ENCODE assay signal across 8 cellular contexts in genomic region chr17:48954300-48954755, GRCh38. TPM values are rescaled to one million over a fixed set of nuclear protein-coding genes. Genes with fewer than 3 reads are reported as not detected.
DNase-seq lines count a peak whose midpoint lies in the region; ATAC-seq, FAIRE-seq and TF ChIP-seq lines count a peak whose summit lies in the region.

No MANE protein-coding gene starts in this region.

- no peak overlapping the region for H3K56ac ChIP-seq in H1 (replicated peaks; ENCODE audit: insufficient read length, low read depth, low read length)

- H3K79me2 ChIP-seq in H1 (ENCODE audit: control insufficient read depth in 1 of 2, insufficient read depth in 2 of 2, low read length in 2 of 2) (no peaks in the 10 kb centered on the region), smooth muscle cell (ENCODE audit: low read depth) (no peaks in the 10 kb centered on the region)

- H3K27ac ChIP-seq in H1 (ENCODE audit: low read depth, low read length) (no peak overlapping the region), smooth muscle cell (ENCODE audit: low read depth) (no peak overlapping the region)

- H3K23me2 ChIP-seq in H1 (ENCODE audit: low read depth, low read length), result no peaks in the 10 kb centered on the region

- no peak overlapping the region for H3K4me3 Mint-ChIP-seq in activated CD4-positive, alpha-beta memory T cell treated with anti-CD3 and anti-CD28 coated beads for 36 hours
- no peak overlapping the region for H3K4me3 Mint-ChIP-seq in activated CD4-positive, alpha-beta memory T cell treated with anti-CD3 and anti-CD28 coated beads, Interleukin-2, amount 10 ng/mL, durations not matched to agents 7 days and 5 days

- no peak overlapping the region for H4K5ac ChIP-seq in H1 (ENCODE audit: insufficient read length, low read depth, low read length)

- H3K4me1 ChIP-seq in H1 (replicated peaks in 1 of 4; ENCODE audit: control insufficient read depth in 3 of 4, insufficient read depth in 4 of 4, low read length in 3 of 4) (peaks cover 0 to 5% (median 3%) of the 10 kb centered on the region in 4 experiments; a peak in 3 of 7 replicates), smooth muscle cell (ENCODE audit: low read depth) (no peaks in the 10 kb centered on the region)

- H3K9me3 ChIP-seq in H1 (ENCODE audit: insufficient read depth in 2 of 2, low read depth in 1 of 2, low read length in 1 of 2) (no peaks in the 10 kb centered on the region), smooth muscle cell (replicated peaks; ENCODE audit: low read depth) (no peaks in the 10 kb centered on the region)

- 0 out of 2 replicates have a peak overlapping the region, but pooled peaks have one; percentile 6 for H2BK20ac ChIP-seq in H1 (ENCODE audit: low read length)

- TF ChIP-seq EP300 in H1 (IDR thresholded peaks at IDR 0.05; ENCODE audit: borderline replicate concordance in 1 of 2, low read depth in 2 of 2, low read length in 2 of 2), result no peak

- H2BK5ac ChIP-seq in H1 (ENCODE audit: low read depth, low read length), result no peak overlapping the region

- no peak for TF ChIP-seq POLR2A in H1 (IDR thresholded peaks at IDR 0.05; ENCODE audit: control extremely low read depth in 1 of 2, low read depth in 2 of 2, low read length in 2 of 2)

- H3K27ac Mint-ChIP-seq in activated CD4-positive, alpha-beta memory T cell treated with anti-CD3 and anti-CD28 coated beads for 36 hours, result no peak overlapping the region
- H3K27ac Mint-ChIP-seq in activated CD4-positive, alpha-beta memory T cell treated with anti-CD3 and anti-CD28 coated beads, Interleukin-2, amount 10 ng/mL, durations not matched to agents 7 days and 5 days, result no peak overlapping the region

- H4K20me1 ChIP-seq in H1 (replicated peaks in 1 of 2; ENCODE audit: control insufficient read depth in 1 of 2, insufficient read depth in 2 of 2, low read length in 2 of 2) (no peaks in the 10 kb centered on the region), smooth muscle cell (ENCODE audit: low read depth) (no peaks in the 10 kb centered on the region)

- no peak overlapping the region for H2BK120ac ChIP-seq in H1 (replicated peaks; ENCODE audit: low read depth, low read length)

- H3K27me3 ChIP-seq in H1 (replicated peaks in 1 of 4; ENCODE audit: control insufficient read depth in 3 of 4, extremely low read depth in 1 of 4, insufficient read depth in 3 of 4, low read length in 3 of 4) (no peaks in the 10 kb centered on the region), smooth muscle cell (ENCODE audit: low read depth) (no peaks in the 10 kb centered on the region)

- peak; percentile 30 for DNase-seq in activated CD4-positive, alpha-beta memory T cell treated with anti-CD3 and anti-CD28 coated beads for 36 hours
- DNase-seq in activated CD4-positive, alpha-beta memory T cell treated with anti-CD3 and anti-CD28 coated beads, Interleukin-2, amount 10 ng/mL, durations not matched to agents 7 days and 5 days, result no peak
- DNase-seq in NCI-H226, result peak; percentile 11
- peak in 1 of 2 experiments; percentile 70 for DNase-seq in H1 (ENCODE audit: low read depth in 1 of 2, low spot score in 2 of 2)
- no peak for DNase-seq in smooth muscle cell (lab: John Stamatoyannopoulos, UW; ENCODE audit: unreplicated experiment)
- no peak for DNase-seq in activated gamma-delta T cell (lab: John Stamatoyannopoulos, UW)
- DNase-seq in cerebellar nuclear complex (lab: John Stamatoyannopoulos, UW), result no peak

- H2BK12ac ChIP-seq in H1 (ENCODE audit: low read depth, low read length), result no peak overlapping the region

- no peak for ATAC-seq in HG02885 (IDR thresholded peaks at IDR 0.05; ENCODE audit: poor library complexity, unreplicated experiment)

- H3K14ac ChIP-seq in H1 (ENCODE audit: insufficient read length), result no peak overlapping the region

- H3K4me3 ChIP-seq in H1 (ENCODE audit: extremely low read depth in 1 of 4, insufficient read depth in 2 of 4, low read depth in 3 of 4, low read length in 4 of 4), result no peak overlapping the region
- H3K4me3 ChIP-seq in smooth muscle cell, result no peak overlapping the region

- peak overlapping the region; percentile 6 for H4K91ac ChIP-seq in H1 (replicated peaks; ENCODE audit: insufficient read length, low read length)

- FAIRE-seq in H1 (lab: Jason Lieb, UNC), result peak; percentile 50

- H3K9me3 Mint-ChIP-seq in activated CD4-positive, alpha-beta memory T cell treated with anti-CD3 and anti-CD28 coated beads for 36 hours, result no peaks in the 10 kb centered on the region
- no peaks in the 10 kb centered on the region for H3K9me3 Mint-ChIP-seq in activated CD4-positive, alpha-beta memory T cell treated with anti-CD3 and anti-CD28 coated beads, Interleukin-2, amount 10 ng/mL, durations not matched to agents 7 days and 5 days

- H4K8ac ChIP-seq in H1 (ENCODE audit: extremely low read depth, insufficient read depth, low read length), result no peak overlapping the region; the same call in 1 of the 2 replicates

- WGBS in H1 (ENCODE audit: extremely low coverage in 1 of 2, insufficient coverage in 1 of 2, insufficient read length in 1 of 2, insufficient replicate concordance in 2 of 2, low coverage in 1 of 2, low lambda C conversion rate in 2 of 2, missing lambda C conversion rate in 1 of 2), 2 experiments, result 41% methylated on average over 7 of the region's 7 CpGs; no CpG with 5 or more reads in 1 of the 2 experiments
- WGBS in smooth muscle cell (ENCODE audit: low lambda C conversion rate), result 40% methylated on average over 7 of the region's 7 CpGs

- H3K79me1 ChIP-seq in H1 (ENCODE audit: low read depth, low read length), result no peaks in the 10 kb centered on the region

- H3K4ac ChIP-seq in H1 (replicated peaks; ENCODE audit: insufficient read length, low read depth, low read length), result no peak overlapping the region

- intact Hi-C loops in activated CD4-positive, alpha-beta memory T cell treated with anti-CD3 and anti-CD28 coated beads for 36 hours (cut with micrococcal nuclease), result loop anchor here (5.0 kb wide), 1 partner anchor 78 kb away; no protein-coding TSS in a partner anchor

- peaks cover 17% of the 10 kb centered on the region for H3K27me3 Mint-ChIP-seq in activated CD4-positive, alpha-beta memory T cell treated with anti-CD3 and anti-CD28 coated beads for 36 hours
- peaks cover 12% of the 10 kb centered on the region for H3K27me3 Mint-ChIP-seq in activated CD4-positive, alpha-beta memory T cell treated with anti-CD3 and anti-CD28 coated beads, Interleukin-2, amount 10 ng/mL, durations not matched to agents 7 days and 5 days

- H3K36me3 ChIP-seq in H1 (ENCODE audit: control insufficient read depth in 2 of 4, insufficient read depth in 4 of 4, low read length in 3 of 4) (no peaks in the 10 kb centered on the region), smooth muscle cell (ENCODE audit: low read depth) (no peaks in the 10 kb centered on the region)

- no peak overlapping the region for H3K4me2 ChIP-seq in H1 (ENCODE audit: insufficient read depth in 1 of 2, low read depth in 2 of 2, low read length in 2 of 2)
- H3K4me2 ChIP-seq in smooth muscle cell, result no peak overlapping the region

- POLR2A ChIA-PET in activated CD4-positive, alpha-beta memory T cell treated with anti-CD3 and anti-CD28 coated beads for 36 hours (lab: Charles Lee), result no interaction called here
- POLR2A ChIA-PET in activated CD4-positive, alpha-beta memory T cell treated with anti-CD3 and anti-CD28 coated beads, Interleukin-2, amount 10 ng/mL, durations not matched to agents 7 days and 5 days (lab: Charles Lee), result no interaction called here
- POLR2A ChIA-PET in H1 (lab: Charles Lee; ENCODE audit: partially characterized antibody), result interaction anchor here (0.6 to 3.0 kb wide), 14 partner anchors 11 to 101 kb away, joined by 3 to 17 read pairs (median 4); partner anchors contain the start of genes IGF2BP1 and SNF8

- H3F3A ChIP-seq in smooth muscle cell (ENCODE audit: low read depth), result no peaks in the 10 kb centered on the region

- H2BK15ac ChIP-seq in H1 (ENCODE audit: low read length), result peak overlapping the region; percentile 1; the same call in 1 of the 2 replicates

- H3K18ac ChIP-seq in H1 (ENCODE audit: extremely low read depth, low read length), result peak overlapping the region; percentile 33; the same call in 1 of the 2 replicates

- TF ChIP-seq CTCF in H1 (IDR thresholded peaks at IDR 0.05; ENCODE audit: control extremely low read depth in 1 of 3, insufficient read depth in 1 of 3, low read depth in 1 of 3, low read length in 3 of 3), result peak; percentile 77 to 81 (median 80)
- peak; percentile 51 for TF ChIP-seq CTCF in smooth muscle cell (IDR thresholded peaks at IDR 0.05; ENCODE audit: borderline replicate concordance, insufficient read depth, poor library complexity, severe bottlenecking)

- no peaks in the 10 kb centered on the region for H3K36me3 Mint-ChIP-seq in activated CD4-positive, alpha-beta memory T cell treated with anti-CD3 and anti-CD28 coated beads for 36 hours
- H3K36me3 Mint-ChIP-seq in activated CD4-positive, alpha-beta memory T cell treated with anti-CD3 and anti-CD28 coated beads, Interleukin-2, amount 10 ng/mL, durations not matched to agents 7 days and 5 days (ENCODE audit: low read depth), result no peaks in the 10 kb centered on the region

- H2AFZ ChIP-seq in H1 (ENCODE audit: low read length) (peak overlapping the region; percentile 78), smooth muscle cell (ENCODE audit: low read depth) (peak overlapping the region; percentile 5)

- CTCF ChIA-PET in activated CD4-positive, alpha-beta memory T cell treated with anti-CD3 and anti-CD28 coated beads for 36 hours (lab: Charles Lee), result interaction anchor here (1.3 to 1.4 kb wide), 2 partner anchors 10 to 78 kb away, joined by 4 to 5 read pairs; partner anchors contain the start of gene SNF8
- CTCF ChIA-PET in activated CD4-positive, alpha-beta memory T cell treated with anti-CD3 and anti-CD28 coated beads, Interleukin-2, amount 10 ng/mL, durations not matched to agents 7 days and 5 days (lab: Charles Lee), result no interaction called here
- CTCF ChIA-PET in H1 (lab: Charles Lee; ENCODE audit: partially characterized antibody), result interaction anchor here (0.6 to 3.9 kb wide), 33 partner anchors 8 to 1103 kb away, joined by 3 to 59 read pairs (median 4); partner anchors contain the start of genes GIP and IGF2BP1

- peaks cover 3% of the 10 kb centered on the region for H3K4me1 Mint-ChIP-seq in activated CD4-positive, alpha-beta memory T cell treated with anti-CD3 and anti-CD28 coated beads for 36 hours (ENCODE audit: low read depth)
- peaks cover 6% of the 10 kb centered on the region for H3K4me1 Mint-ChIP-seq in activated CD4-positive, alpha-beta memory T cell treated with anti-CD3 and anti-CD28 coated beads, Interleukin-2, amount 10 ng/mL, durations not matched to agents 7 days and 5 days

- H3K23ac ChIP-seq in H1 (ENCODE audit: insufficient read length), result no peak overlapping the region

- H3K9ac ChIP-seq in H1 (replicated peaks in 1 of 4; ENCODE audit: extremely low read depth in 1 of 4, low read depth in 3 of 4, low read length in 3 of 4) (no peak overlapping the region), smooth muscle cell (ENCODE audit: low read depth) (no peak overlapping the region)

- H2AK5ac ChIP-seq in H1 (ENCODE audit: low read depth, low read length), result no peak overlapping the region

- peak; percentile 89 to 95 for TF ChIP-seq RAD21 in H1 (IDR thresholded peaks at IDR 0.05 in 1 of 2, conservative IDR thresholded peaks at IDR 0.05 in 1 of 2; ENCODE audit: low read depth in 2 of 2, low read length in 2 of 2)

RNA-seq across cellular contexts. Expression of gene SNF8, which starts 9.7 kb away (rescaled TPM):
- 100 to 1,000 TPM in 1 of 2 experiments, 10 to 100 TPM in 1; 93.5 to 105 TPM for total RNA-seq in activated CD4-positive, alpha-beta memory T cell treated with anti-CD3 and anti-CD28 coated beads for 36 hours
- total RNA-seq in activated CD4-positive, alpha-beta memory T cell treated with anti-CD3 and anti-CD28 coated beads, Interleukin-2, amount 10 ng/mL, durations not matched to agents 7 days and 5 days, result 10 to 100 TPM; 94.9 to 97.9 TPM
- total RNA-seq in H1 (2021; fragmentation: NEBNext Ultra II Directional; extraction: Animal tissue kit (Norgen Biotek cat#: 25700)), result 130 and 133 TPM in 2 replicates
- polyA plus RNA-seq in H1 (2011; rRNA removed), result 132 and 134 TPM in 2 replicates
- 155 TPM for polyA plus RNA-seq in H1 (2011; cell fraction: cytosol; rRNA removed)
- polyA plus RNA-seq in H1 (2011; cell fraction: nucleus; rRNA removed), result 87.7 TPM
- polyA plus RNA-seq in H1 (2012, experiment 1 of 2), result 148 to 187 TPM (median 180 TPM) in 4 replicates
- 75.0 TPM for polyA plus RNA-seq in H1 (2012, experiment 2 of 2)
- polyA plus RNA-seq in H1 (2013, experiment 1 of 2), result 96.7 TPM
- polyA plus RNA-seq in H1 (2013, experiment 2 of 2), result 108 TPM
- 83.1 and 86.2 TPM in 2 replicates for polyA minus RNA-seq in H1 (2011; rRNA and poly(A)+ RNA removed)
- polyA minus RNA-seq in H1 (2011; cell fraction: cytosol; rRNA and poly(A)+ RNA removed), result 56.1 TPM
- 38.1 TPM for polyA minus RNA-seq in H1 (2011; cell fraction: nucleus; rRNA and poly(A)+ RNA removed)
- 69.0 and 69.6 TPM in 2 replicates for total RNA-seq in smooth muscle cell
- polyA plus RNA-seq in smooth muscle cell, result 260 and 263 TPM in 2 replicates

RNA-seq across cellular contexts. Expression of gene GIP, which starts 14.1 kb away (rescaled TPM):
- not detected for total RNA-seq in activated CD4-positive, alpha-beta memory T cell treated with anti-CD3 and anti-CD28 coated beads for 36 hours
- total RNA-seq in activated CD4-positive, alpha-beta memory T cell treated with anti-CD3 and anti-CD28 coated beads, Interleukin-2, amount 10 ng/mL, durations not matched to agents 7 days and 5 days, result not detected
- total RNA-seq in H1 (2021; fragmentation: NEBNext Ultra II Directional; extraction: Animal tissue kit (Norgen Biotek cat#: 25700)), result not detected in 2 replicates
- polyA plus RNA-seq in H1 (2011; rRNA removed) (0.14 and 0.16 TPM in 2 replicates), smooth muscle cell (1.6 and 1.9 TPM in 2 replicates)
- not detected for polyA plus RNA-seq in H1 (2011; cell fraction: cytosol; rRNA removed)
- polyA plus RNA-seq in H1 (2011; cell fraction: nucleus; rRNA removed), result not detected
- polyA plus RNA-seq in H1 (2012, experiment 1 of 2), result 0.29 to 0.34 TPM in 2 of 4 replicates, not detected in the others
- not detected for polyA plus RNA-seq in H1 (2012, experiment 2 of 2)
- polyA plus RNA-seq in H1 (2013, experiment 1 of 2), result 0.39 TPM
- polyA plus RNA-seq in H1 (2013, experiment 2 of 2), result 0.66 TPM
- 0.39 TPM in 1 of 2 replicates, not detected in the other for polyA minus RNA-seq in H1 (2011; rRNA and poly(A)+ RNA removed)
- not detected for polyA minus RNA-seq in H1 (2011; cell fraction: cytosol; rRNA and poly(A)+ RNA removed)
- not detected for polyA minus RNA-seq in H1 (2011; cell fraction: nucleus; rRNA and poly(A)+ RNA removed)
- total RNA-seq in smooth muscle cell, result not detected in 2 replicates

RNA-seq across cellular contexts. Expression of gene IGF2BP1, which starts 42.9 kb away (rescaled TPM):
- under 1 TPM; 0.22 to 0.29 TPM for total RNA-seq in activated CD4-positive, alpha-beta memory T cell treated with anti-CD3 and anti-CD28 coated beads for 36 hours
- not detected for total RNA-seq in activated CD4-positive, alpha-beta memory T cell treated with anti-CD3 and anti-CD28 coated beads, Interleukin-2, amount 10 ng/mL, durations not matched to agents 7 days and 5 days
- total RNA-seq in H1 (2021; fragmentation: NEBNext Ultra II Directional; extraction: Animal tissue kit (Norgen Biotek cat#: 25700)), result 487 and 513 TPM in 2 replicates
- polyA plus RNA-seq in H1 (2011; rRNA removed), result 41.6 and 92.2 TPM in 2 replicates
- 61.5 TPM for polyA plus RNA-seq in H1 (2011; cell fraction: cytosol; rRNA removed)
- 133 TPM for polyA plus RNA-seq in H1 (2011; cell fraction: nucleus; rRNA removed)
- polyA plus RNA-seq in H1 (2012, experiment 1 of 2), result 99.0 to 129 TPM (median 117 TPM) in 4 replicates
- polyA plus RNA-seq in H1 (2012, experiment 2 of 2), result 51.1 TPM
- 101 TPM for polyA plus RNA-seq in H1 (2013, experiment 1 of 2)
- 103 TPM for polyA plus RNA-seq in H1 (2013, experiment 2 of 2)
- 125 and 134 TPM in 2 replicates for polyA minus RNA-seq in H1 (2011; rRNA and poly(A)+ RNA removed)
- polyA minus RNA-seq in H1 (2011; cell fraction: cytosol; rRNA and poly(A)+ RNA removed), result 145 TPM
- 95.5 TPM for polyA minus RNA-seq in H1 (2011; cell fraction: nucleus; rRNA and poly(A)+ RNA removed)
- total RNA-seq in smooth muscle cell, result 51.0 and 54.6 TPM in 2 replicates
- 49.7 and 51.4 TPM in 2 replicates for polyA plus RNA-seq in smooth muscle cell

RNA-seq across cellular contexts. Expression of gene UBE2Z, which starts 46.1 kb away (rescaled TPM):
- 100 to 1,000 TPM; 102 to 109 TPM for total RNA-seq in activated CD4-positive, alpha-beta memory T cell treated with anti-CD3 and anti-CD28 coated beads for 36 hours
- total RNA-seq in activated CD4-positive, alpha-beta memory T cell treated with anti-CD3 and anti-CD28 coated beads, Interleukin-2, amount 10 ng/mL, durations not matched to agents 7 days and 5 days, result 10 to 100 TPM; 83.3 to 85.1 TPM
- 75.3 and 75.9 TPM in 2 replicates for total RNA-seq in H1 (2021; fragmentation: NEBNext Ultra II Directional; extraction: Animal tissue kit (Norgen Biotek cat#: 25700))
- polyA plus RNA-seq in H1 (2011; rRNA removed), result 73.4 and 76.4 TPM in 2 replicates
- 82.1 TPM for polyA plus RNA-seq in H1 (2011; cell fraction: cytosol; rRNA removed)
- polyA plus RNA-seq in H1 (2011; cell fraction: nucleus; rRNA removed), result 74.8 TPM
- 58.5 to 64.1 TPM (median 60.6 TPM) in 4 replicates for polyA plus RNA-seq in H1 (2012, experiment 1 of 2)
- polyA plus RNA-seq in H1 (2012, experiment 2 of 2), result 68.7 TPM
- polyA plus RNA-seq in H1 (2013, experiment 1 of 2), result 49.0 TPM
- polyA plus RNA-seq in H1 (2013, experiment 2 of 2), result 48.4 TPM
- polyA minus RNA-seq in H1 (2011; rRNA and poly(A)+ RNA removed), result 94.4 and 101 TPM in 2 replicates
- 47.7 TPM for polyA minus RNA-seq in H1 (2011; cell fraction: cytosol; rRNA and poly(A)+ RNA removed)
- polyA minus RNA-seq in H1 (2011; cell fraction: nucleus; rRNA and poly(A)+ RNA removed), result 63.5 TPM
- 67.5 and 82.5 TPM in 2 replicates for total RNA-seq in smooth muscle cell
- polyA plus RNA-seq in smooth muscle cell, result 73.2 and 74.3 TPM in 2 replicates

Comparison
In these comparisons a context has a peak if more than half of its experiments do, and no peak if none do; other contexts are left out.
1. DNase-seq: peak in activated CD4-positive, alpha-beta memory T cell treated with anti-CD3 and anti-CD28 coated beads for 36 hours (single experiment) and NCI-H226 (single experiment); none in activated CD4-positive, alpha-beta memory T cell treated with anti-CD3 and anti-CD28 coated beads, Interleukin-2, amount 10 ng/mL, durations not matched to agents 7 days and 5 days (single experiment), smooth muscle cell (single experiment), activated gamma-delta T cell (single experiment) and cerebellar nuclear complex (0 of 2).
2. RNA of gene IGF2BP1, which starts 42.9 kb away (total RNA-seq): 487 to 513 TPM in H1 and 51.0 to 54.6 TPM in smooth muscle cell; 0.22 to 0.29 TPM in activated CD4-positive, alpha-beta memory T cell treated with anti-CD3 and anti-CD28 coated beads for 36 hours and not detected in activated CD4-positive, alpha-beta memory T cell treated with anti-CD3 and anti-CD28 coated beads, Interleukin-2, amount 10 ng/mL, durations not matched to agents 7 days and 5 days; every median in the first group is over 10 times any median in the second.